Comparison of ENCODE assay signal across 8 cellular contexts in the genomic region with DNA sequence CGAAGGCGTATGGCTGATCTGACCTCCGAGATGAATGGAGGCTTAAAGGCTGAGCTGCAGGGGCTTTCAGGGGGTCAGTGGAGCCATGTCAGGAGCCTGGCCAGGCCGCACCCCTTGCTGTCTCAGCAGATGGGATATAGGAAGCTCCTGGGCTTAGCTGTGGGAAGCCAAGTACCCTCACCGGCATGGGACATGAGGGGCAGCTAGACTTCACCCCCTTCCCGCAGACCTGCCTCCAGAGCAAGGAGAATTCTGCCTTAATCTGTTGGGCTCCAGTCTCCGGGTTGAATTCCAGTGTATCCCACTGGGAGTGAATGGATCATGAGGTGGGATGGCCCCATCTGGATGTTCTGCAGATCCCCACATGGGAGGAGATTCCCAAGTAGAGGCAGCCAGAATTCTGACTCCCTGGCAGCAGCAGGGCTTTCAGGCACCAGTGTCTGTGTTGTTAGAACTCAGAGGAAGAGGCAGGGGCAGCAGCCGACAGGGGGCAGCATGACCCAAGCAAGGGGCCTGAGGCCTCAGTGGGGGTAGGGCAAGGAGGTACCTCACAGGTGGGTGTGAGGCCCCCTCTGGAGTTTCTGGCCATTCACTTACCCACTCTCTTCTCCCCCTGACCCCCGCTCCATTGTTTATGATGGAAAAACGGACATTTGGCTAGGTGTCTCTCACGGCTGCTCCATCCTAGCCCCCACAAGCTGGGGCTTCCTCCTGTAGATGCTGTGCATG. TPM values are rescaled to one million over a fixed set of nuclear protein-coding genes. Genes with fewer than 3 reads are reported as not detected.
DNase-seq lines count a peak whose midpoint lies in the region; ATAC-seq and TF ChIP-seq lines count a peak whose summit lies in the region.

No MANE protein-coding gene starts in this region.

- no peak overlapping the region for H3K27ac ChIP-seq in DOHH2 (ENCODE audit: low read depth, low read length)
- no peak overlapping the region for H3K27ac ChIP-seq in naive thymus-derived CD4-positive, alpha-beta T cell (ENCODE audit: low read depth, low read length)

- H3K79me2 ChIP-seq in DOHH2 (ENCODE audit: control insufficient read depth, low read length): no peaks in the 10 kb centered on the region

- H3K9me2 ChIP-seq in DOHH2 (replicated peaks; ENCODE audit: control insufficient read depth, low read length): no peaks in the 10 kb centered on the region

- no peaks in the 10 kb centered on the region for H4K20me1 ChIP-seq in DOHH2 (ENCODE audit: control insufficient read depth, insufficient read depth, low read depth, low read length)

- no peaks in the 10 kb centered on the region for H3K9me3 ChIP-seq in DOHH2 (ENCODE audit: control insufficient read depth, insufficient read depth, low read length)
- no peaks in the 10 kb centered on the region for H3K9me3 ChIP-seq in naive thymus-derived CD4-positive, alpha-beta T cell (ENCODE audit: control insufficient read depth in 2 of 3, low read length in 3 of 3)

- H3K4me1 ChIP-seq in DOHH2 (ENCODE audit: control insufficient read depth, low read length): peaks cover 4% of the 10 kb centered on the region
- peaks cover 0 to 11% of the 10 kb centered on the region in 2 donors for H3K4me1 ChIP-seq in naive thymus-derived CD4-positive, alpha-beta T cell (ENCODE audit: control insufficient read depth in 2 of 2, insufficient read depth in 2 of 2, low read length in 2 of 2)

- POLR2A ChIA-PET in naive thymus-derived CD4-positive, alpha-beta T cell (lab: Charles Lee): interaction anchor here (1.5 kb wide), 1 partner anchor 29 kb away, joined by 5 read pairs; no protein-coding TSS in a partner anchor

- H3K27ac Mint-ChIP-seq in naive thymus-derived CD4-positive, alpha-beta T cell: peak overlapping the region in 5 of 9 donors; percentile 9 to 65 (median 38)

- H3K4me1 Mint-ChIP-seq in naive thymus-derived CD4-positive, alpha-beta T cell: peaks cover 5 to 27% (median 15%) of the 10 kb centered on the region in 7 donors

- ATAC-seq in naive thymus-derived CD4-positive, alpha-beta T cell: peak; percentile 76
- ATAC-seq in stimulated activated naive CD8-positive, alpha-beta T cell treated with anti-CD3 and anti-CD28 coated beads, Interleukin-15, Interleukin-2, amounts not matched to agents 100 U/mL and 50 U/mL, for 24 hours: peak; percentile 74
- ATAC-seq in GM21825 (IDR thresholded peaks at IDR 0.05; ENCODE audit: unreplicated experiment): no peak
- ATAC-seq in HG03442 (IDR thresholded peaks at IDR 0.05; ENCODE audit: unreplicated experiment): no peak

- intact Hi-C loops in naive thymus-derived CD4-positive, alpha-beta T cell (cut with micrococcal nuclease): loop anchor here (1.0 to 5.0 kb wide), 7 partner anchors 18 to 316 kb away; a partner anchor contains a TSS

- CTCF ChIA-PET in naive thymus-derived CD4-positive, alpha-beta T cell (lab: Charles Lee): interaction anchor here (1.0 to 11.5 kb wide), 8 partner anchors 10 to 317 kb away, joined by 3 to 90 read pairs (median 4); a partner anchor contains a TSS

- H3K4me3 Mint-ChIP-seq in naive thymus-derived CD4-positive, alpha-beta T cell: no peak overlapping the region

- H3K4me2 ChIP-seq in DOHH2 (ENCODE audit: low read length): no peak overlapping the region

- peaks cover 0 to 23% (median 4%) of the 10 kb centered on the region in 5 donors for H3K36me3 Mint-ChIP-seq in naive thymus-derived CD4-positive, alpha-beta T cell

- no peak overlapping the region for H3K4me3 ChIP-seq in DOHH2 (ENCODE audit: low read length)
- no peak overlapping the region for H3K4me3 ChIP-seq in LNCaP clone FGC (ENCODE audit: low read depth, low read length)
- no peak overlapping the region for H3K4me3 ChIP-seq in choroid plexus epithelial cell (ENCODE audit: low read depth, low read length)
- no peak overlapping the region for H3K4me3 ChIP-seq in naive thymus-derived CD4-positive, alpha-beta T cell (ENCODE audit: low read length)

- no peak for DNase-seq in LNCaP clone FGC (ENCODE audit: low read depth)
- DNase-seq in activated CD4-positive, alpha-beta T cell treated with anti-CD3 and anti-CD28 coated beads for 4 hours: peak; percentile 69 to 79
- peak; percentile 62 for DNase-seq in choroid plexus epithelial cell (ENCODE audit: low read depth)
- peak; percentile 52 to 79 (median 71) for DNase-seq in naive thymus-derived CD4-positive, alpha-beta T cell
- peak; percentile 87 for DNase-seq in stimulated activated naive CD8-positive, alpha-beta T cell treated with anti-CD3 and anti-CD28 coated beads, Interleukin-15, Interleukin-2, amounts not matched to agents 100 U/mL and 50 U/mL, for 24 hours

- H3K27me3 Mint-ChIP-seq in naive thymus-derived CD4-positive, alpha-beta T cell: no peaks in the 10 kb centered on the region

- H3K36me3 ChIP-seq in DOHH2 (ENCODE audit: control insufficient read depth, low read length): no peaks in the 10 kb centered on the region
- H3K36me3 ChIP-seq in naive thymus-derived CD4-positive, alpha-beta T cell (ENCODE audit: control insufficient read depth in 2 of 3, insufficient read depth in 3 of 3, low read length in 3 of 3): peaks cover 0 to 45% (median 5%) of the 10 kb centered on the region in 3 experiments

- TF ChIP-seq CTCF in DOHH2 (IDR thresholded peaks at IDR 0.05; ENCODE audit: low read depth, low read length, poor library complexity, severe bottlenecking): peak; percentile 87
- peak; percentile 60 for TF ChIP-seq CTCF in LNCaP clone FGC (IDR thresholded peaks at IDR 0.05; ENCODE audit: control insufficient read depth, extremely low read depth, insufficient read depth)
- TF ChIP-seq CTCF in choroid plexus epithelial cell (conservative IDR thresholded peaks at IDR 0.05; ENCODE audit: low read depth, low read length): peak; percentile 84

- H3K27me3 ChIP-seq in DOHH2 (ENCODE audit: control insufficient read depth, low read length): no peaks in the 10 kb centered on the region
- no peaks in the 10 kb centered on the region for H3K27me3 ChIP-seq in naive thymus-derived CD4-positive, alpha-beta T cell (ENCODE audit: control insufficient read depth in 2 of 2, insufficient read depth in 2 of 2, low read length in 2 of 2)

- no peaks in the 10 kb centered on the region for H3K9me3 Mint-ChIP-seq in naive thymus-derived CD4-positive, alpha-beta T cell

- H3F3A ChIP-seq in DOHH2 (ENCODE audit: control insufficient read depth, insufficient read depth): no peaks in the 10 kb centered on the region

RNA-seq across cellular contexts. Expression of a gene that starts 19.1 kb away (rescaled TPM):
- 100 to 1,000 TPM in 2 of 5 experiments, 10 to 100 TPM in 3; 12.9 to 265 (median 29.7) TPM for total RNA-seq in naive thymus-derived CD4-positive, alpha-beta T cell
- polyA plus RNA-seq in naive thymus-derived CD4-positive, alpha-beta T cell: 10 to 100 TPM; 34.3 to 36.4 TPM

RNA-seq across cellular contexts. Expression of a gene that starts 27.4 kb away (rescaled TPM):
- total RNA-seq in naive thymus-derived CD4-positive, alpha-beta T cell: 1 to 10 TPM in 1 of 5 experiments, under 1 TPM in 2, not detected in 2; 0.48 to 1.1 (median 0.94) TPM
- polyA plus RNA-seq in naive thymus-derived CD4-positive, alpha-beta T cell: not detected

RNA-seq across cellular contexts. Expression of a gene that starts 36.5 kb away (rescaled TPM):
- total RNA-seq in naive thymus-derived CD4-positive, alpha-beta T cell: 10 to 100 TPM; 20.2 to 33.3 (median 21.7) TPM
- polyA plus RNA-seq in naive thymus-derived CD4-positive, alpha-beta T cell: 10 to 100 TPM in 1 of 2 donors, 1 to 10 TPM in 1; 9.4 to 13.3 TPM

RNA-seq across cellular contexts. Expression of a gene that starts 36.8 kb away (rescaled TPM):
- 10 to 100 TPM; 18.5 to 30.5 (median 20.2) TPM for total RNA-seq in naive thymus-derived CD4-positive, alpha-beta T cell
- 10 to 100 TPM in 1 of 2 donors, 1 to 10 TPM in 1; 8.9 to 14.5 TPM for polyA plus RNA-seq in naive thymus-derived CD4-positive, alpha-beta T cell

Comparison
In these comparisons a context has a peak if more than half of its experiments do, and no peak if none do; other contexts are left out.
1. ATAC-seq: peak in naive thymus-derived CD4-positive, alpha-beta T cell (single experiment) and stimulated activated naive CD8-positive, alpha-beta T cell treated with anti-CD3 and anti-CD28 coated beads, Interleukin-15, Interleukin-2, amounts not matched to agents 100 U/mL and 50 U/mL, for 24 hours (single experiment); none in GM21825 (single experiment) and HG03442 (single experiment).
2. Peak in every context shown above with its lines, with median percentiles within 50 percentile points of each other: CTCF ChIP-seq.